ENCODE assay signal across 6 cellular contexts in genomic region chr3:103453152-103453551, GRCh38.
"Had no signal": no experiment of that assay in that cellular context is flagged by ENCODE, and none has a peak within 500 bp of the region (broad histone marks: within the 10 kb centered on the region; RNA-seq: fewer than 3 reads in every experiment).

No MANE protein-coding gene starts in this region.

- ATAC-seq: K562 had no signal

- H3K4me2 ChIP-seq: KMS-11 had no signal

- FAIRE-seq: HTR-8/SVneo, K562 had no signal

- H3K9ac ChIP-seq: KMS-11 had no signal

- DNase-seq: KBM-7, KG1 had no signal

- H3K4me3 ChIP-seq: K562 had no signal

- H3K27ac ChIP-seq: HL-60, KMS-11 had no signal
